ENCODE assay signal across 2 cellular contexts in genomic region chr19:48354332-48354992, GRCh38.
TF ChIP-seq lines count a peak whose summit lies in the region.

No MANE protein-coding gene starts in this region.

TF ChIP-seq in A549, 52 proteins besides CTCF, POLR2A, EP300 and RAD21:
- 0 out of 2 replicates have a peak, but pooled peaks have one; percentile 30 for TF ChIP-seq CHD4 (IDR thresholded peaks at IDR 0.05; ENCODE audit: borderline replicate concordance)
- TF ChIP-seq GATA3 (IDR thresholded peaks at IDR 0.05; ENCODE audit: borderline replicate concordance): peak; percentile 78
- peak; percentile 14; the same call in 1 of the 2 replicates for TF ChIP-seq FOXS1 (CRISPR knock-in tag; IDR thresholded peaks at IDR 0.05)
- TF ChIP-seq HOXA7 (CRISPR knock-in tag; IDR thresholded peaks at IDR 0.05): no peak
- TF ChIP-seq POLR2AphosphoS2 (conservative IDR thresholded peaks at IDR 0.05; ENCODE audit: low read length): no peak
- 0 out of 3 replicates have a peak, but pooled peaks have one; percentile 21 for TF ChIP-seq SMC3 (IDR thresholded peaks at IDR 0.05)
- TF ChIP-seq FOSL2 (IDR thresholded peaks at IDR 0.05): peak; percentile 65; the same call in 1 of the 2 replicates
- TF ChIP-seq FOSL2 (CRISPR knock-in tag; IDR thresholded peaks at IDR 0.05): peak; percentile 79; the same call in 1 of the 2 replicates
- TF ChIP-seq JUN (IDR thresholded peaks at IDR 0.05): peak; percentile 51 to 85; a peak in 4 of 5 replicates
- no peak for TF ChIP-seq SREBF2 (IDR thresholded peaks at IDR 0.05)
- TF ChIP-seq CHD2 (IDR thresholded peaks at IDR 0.05; ENCODE audit: low read length, partially characterized antibody): no peak
- peak; percentile 70 for TF ChIP-seq JUNB (IDR thresholded peaks at IDR 0.05)
- TF ChIP-seq NFE2L2 (conservative IDR thresholded peaks at IDR 0.05; ENCODE audit: low read length): peak; percentile 79
- peak; percentile 97 for TF ChIP-seq ESRRA (IDR thresholded peaks at IDR 0.05; ENCODE audit: borderline replicate concordance, low read length)
- TF ChIP-seq HOXB5 (CRISPR knock-in tag; IDR thresholded peaks at IDR 0.05): peak; percentile 75; the same call in 1 of the 2 replicates
- no peak for TF ChIP-seq ZSCAN20 (CRISPR knock-in tag; IDR thresholded peaks at IDR 0.05)
- no peak for TF ChIP-seq EHMT2 (IDR thresholded peaks at IDR 0.05; ENCODE audit: low read depth)
- TF ChIP-seq MAFK (IDR thresholded peaks at IDR 0.05; ENCODE audit: partially characterized antibody): peak; percentile 99
- TF ChIP-seq MAX (IDR thresholded peaks at IDR 0.05): peak; percentile 63; the same call in 1 of the 2 replicates

TF ChIP-seq in HCT116, 20 proteins besides CTCF, POLR2A, EP300 and RAD21:
- TF ChIP-seq ZBTB33 (IDR thresholded peaks at IDR 0.05; ENCODE audit: extremely low read depth, insufficient replicate concordance, low read length): peak; percentile 11
- no peak for TF ChIP-seq ZNF274 (IDR thresholded peaks at IDR 0.05; ENCODE audit: low read depth, low read length)
- TF ChIP-seq MAX (IDR thresholded peaks at IDR 0.05): peak; percentile 67
- TF ChIP-seq ZFX (IDR thresholded peaks at IDR 0.05): no peak
- TF ChIP-seq CEBPB (IDR thresholded peaks at IDR 0.05; ENCODE audit: low read depth): no peak
- TF ChIP-seq EZH2phosphoT487 (IDR thresholded peaks at IDR 0.05; ENCODE audit: borderline replicate concordance): no peak
- peak; percentile 97 for TF ChIP-seq TCF7L2 (IDR thresholded peaks at IDR 0.05; ENCODE audit: borderline replicate concordance, extremely low read depth, insufficient read depth, insufficient read length)
- no peak; the same call in 1 of the 2 replicates for TF ChIP-seq SIN3A (IDR thresholded peaks at IDR 0.05; ENCODE audit: low read depth)
- no peak for TF ChIP-seq YY1 (IDR thresholded peaks at IDR 0.05; ENCODE audit: extremely low read depth, insufficient replicate concordance, low read depth, low read length)
- peak; percentile 88 for TF ChIP-seq SP1 (IDR thresholded peaks at IDR 0.05; ENCODE audit: low read depth)
- peak; percentile 94 for TF ChIP-seq JUND (IDR thresholded peaks at IDR 0.05)
- TF ChIP-seq CBX3 (IDR thresholded peaks at IDR 0.05; ENCODE audit: low read depth): peak; percentile 88; the same call in 1 of the 2 replicates
- no peak for TF ChIP-seq REST (IDR thresholded peaks at IDR 0.05; ENCODE audit: low read depth)
- TF ChIP-seq ATF3 (IDR thresholded peaks at IDR 0.05): no peak
- no peak for TF ChIP-seq ELF1 (IDR thresholded peaks at IDR 0.05; ENCODE audit: borderline replicate concordance, low read depth)
- peak; percentile 76; the same call in 1 of the 2 replicates for TF ChIP-seq EGR1 (IDR thresholded peaks at IDR 0.05; ENCODE audit: low read depth)
- peak; percentile 71; the same call in 1 of the 2 replicates for TF ChIP-seq SRF (IDR thresholded peaks at IDR 0.05; ENCODE audit: low read depth)
- no peak for TF ChIP-seq EZH2 (IDR thresholded peaks at IDR 0.05)
- peak; percentile 47 for TF ChIP-seq POLR2AphosphoS5 (IDR thresholded peaks at IDR 0.05; ENCODE audit: low read depth, low read length)
- TF ChIP-seq FOSL1 (IDR thresholded peaks at IDR 0.05; ENCODE audit: low read depth): peak; percentile 89
